30 cellular contexts compared by ENCODE assay signal in genomic region chr2:21161122-21161521, GRCh38. TPM values are rescaled to one million over a fixed set of nuclear protein-coding genes. Genes with fewer than 3 reads are reported as not detected.
"Had no signal": no experiment of that assay in that cellular context is flagged by ENCODE, and none has a peak within 500 bp of the region (broad histone marks: within the 10 kb centered on the region; RNA-seq: fewer than 3 reads in every experiment).

No MANE protein-coding gene starts in this region.

- H3K4me1 Mint-ChIP-seq: naive thymus-derived CD4-positive, alpha-beta T cell; stimulated activated memory B cell treated with anti-CD40 and anti-IgM and Interleukin-4, amounts not matched to agents 10 μg/mL and 1 μg/mL and 100 μg/mL, for 72 hours had no signal

- H3K4me3 Mint-ChIP-seq: naive thymus-derived CD4-positive, alpha-beta T cell; natural killer cell treated with Interleukin-12 subunit alpha and Interleukin-12 subunit beta and Interleukin-15 and Interleukin-18, amount 100 ng/mL, for 72 hours; stimulated activated memory B cell treated with anti-CD40 and anti-IgM and Interleukin-4, amounts not matched to agents 10 μg/mL and 1 μg/mL and 100 μg/mL, for 72 hours had no signal

- FAIRE-seq: keratinocyte, small intestine had no signal

- H3K36me3 ChIP-seq: left lung, lower lobe of right lung, ovary, right atrium auricular region, sigmoid colon, spleen, suprapubic skin, thoracic aorta, tibial artery, uterus had no signal

- H3K9me3 Mint-ChIP-seq: natural killer cell treated with Interleukin-12 subunit alpha and Interleukin-12 subunit beta and Interleukin-15 and Interleukin-18, amount 100 ng/mL, for 72 hours had no signal

- DNase-seq: head of caudate nucleus; hippocampal formation; left colon; lower lobe of right lung; mammary epithelial cell; mesendoderm; midbrain; mucosa of descending colon; naive thymus-derived CD4-positive, alpha-beta T cell; ovary; sigmoid colon; small intestine; spleen; stimulated activated CD4-positive, alpha-beta T cell treated with anti-CD3 and anti-CD28 coated beads, Interleukin-4, amount 100 ng/mL, for 24 hours; stimulated activated naive CD4-positive, alpha-beta T cell treated with Interleukin-2 at 50 U/mL for 16 hours; tibial artery; trophoblast cell; uterus had no signal

- H3K27ac Mint-ChIP-seq: naive thymus-derived CD4-positive, alpha-beta T cell; natural killer cell treated with Interleukin-12 subunit alpha and Interleukin-12 subunit beta and Interleukin-15 and Interleukin-18, amount 100 ng/mL, for 72 hours; progenitor cell of endocrine pancreas; stimulated activated memory B cell treated with anti-CD40 and anti-IgM and Interleukin-4, amounts not matched to agents 10 μg/mL and 1 μg/mL and 100 μg/mL, for 72 hours had no signal

- H3K27me3 ChIP-seq: left lung, ovary, right atrium auricular region, sigmoid colon, spleen, suprapubic skin, uterus had no signal

- H3K27ac ChIP-seq: left lung, lower lobe of right lung, ovary, right atrium auricular region, sigmoid colon, spleen, suprapubic skin, thoracic aorta, tibial artery, uterus had no signal

- H3K27me3 Mint-ChIP-seq: stimulated activated memory B cell treated with anti-CD40 and anti-IgM and Interleukin-4, amounts not matched to agents 10 μg/mL and 1 μg/mL and 100 μg/mL, for 72 hours had no signal

- H3K4me1 ChIP-seq: left lung, lower lobe of right lung, right atrium auricular region, sigmoid colon, spleen, suprapubic skin, tibial artery, uterus had no signal

- ATAC-seq: left colon; left lung; mucosa of descending colon; naive thymus-derived CD4-positive, alpha-beta T cell; stimulated activated memory B cell treated with anti-CD40 and anti-IgM and Interleukin-4, amounts not matched to agents 10 μg/mL and 1 μg/mL and 100 μg/mL, for 72 hours had no signal

- H3K36me3 Mint-ChIP-seq: naive thymus-derived CD4-positive, alpha-beta T cell; natural killer cell treated with Interleukin-12 subunit alpha and Interleukin-12 subunit beta and Interleukin-15 and Interleukin-18, amount 100 ng/mL, for 72 hours; stimulated activated memory B cell treated with anti-CD40 and anti-IgM and Interleukin-4, amounts not matched to agents 10 μg/mL and 1 μg/mL and 100 μg/mL, for 72 hours had no signal

- H3K4me3 ChIP-seq: left lung, lower lobe of right lung, mucosa of descending colon, ovary, right atrium auricular region, sigmoid colon, spleen, suprapubic skin, thoracic aorta, tibial artery, uterus had no signal

- H3K9me3 ChIP-seq: left lung, lower lobe of right lung, mucosa of descending colon, ovary, right atrium auricular region, sigmoid colon, spleen, suprapubic skin, thoracic aorta, tibial artery, uterus had no signal

RNA-seq across cellular contexts. Expression of gene TDRD15, which starts 37.4 kb away (rescaled TPM):
- total RNA-seq: left lung; lower lobe of right lung; mammary epithelial cell; mucosa of descending colon; myocyte; naive thymus-derived CD4-positive, alpha-beta T cell; progenitor cell of endocrine pancreas; pulmonary artery endothelial cell; renal cortical epithelial cell had no signal
- polyA plus RNA-seq: keratinocyte; mammary epithelial cell; naive thymus-derived CD4-positive, alpha-beta T cell; neural cell; ovary; sigmoid colon; small intestine had no signal
